9 cellular contexts compared by ENCODE assay signal in genomic region chr1:61301824-61302652, GRCh38.
A peak's percentile ranks its signal among the peaks of the same experiment; 100 is the strongest.
DNase-seq lines count a peak whose midpoint lies in the region; ATAC-seq, FAIRE-seq and TF ChIP-seq lines count a peak whose summit lies in the region.
"Had no signal": no experiment of that assay in that cellular context is flagged by ENCODE, and none has a peak within 500 bp of the region (broad histone marks: within the 10 kb centered on the region; RNA-seq: fewer than 3 reads in every experiment).

No MANE protein-coding gene starts in this region.

- H3K9ac ChIP-seq in astrocyte (ENCODE audit: low read length): no peak overlapping the region

- peaks cover 2% of the 10 kb centered on the region for H3K9me3 Mint-ChIP-seq in astrocyte (ENCODE audit: unreplicated experiment)
- H3K9me3 Mint-ChIP-seq in CD14-positive monocyte: peaks cover 1 to 9% (median 5%) of the 10 kb centered on the region in 7 donors

- H3K36me3 ChIP-seq in astrocyte (ENCODE audit: insufficient read depth, low read length) (no peaks in the 10 kb centered on the region), right lobe of liver (no peaks in the 10 kb centered on the region)

- intact Hi-C loops in right lobe of liver (cut with DNase I) (no loop called here), CD14-positive monocyte (cut with micrococcal nuclease) (no loop called here)

- H3K79me2 ChIP-seq in astrocyte (ENCODE audit: insufficient read depth, low read length): no peaks in the 10 kb centered on the region

- no peaks in the 10 kb centered on the region for H3K9me3 ChIP-seq in astrocyte (ENCODE audit: insufficient read depth, low read depth, low read length)
- no peaks in the 10 kb centered on the region for H3K9me3 ChIP-seq in right lobe of liver

- WGBS in right lobe of liver (ENCODE audit: insufficient coverage, low coverage, low lambda C conversion rate, missing lambda C conversion rate): 44% methylated on average over 3 of the region's 4 CpGs

- H2AFZ ChIP-seq in astrocyte (ENCODE audit: low read depth, low read length): no peak overlapping the region

- peak; percentile 69 for DNase-seq in AG10803 (ENCODE audit: low read depth)
- no peak for DNase-seq in astrocyte (ENCODE audit: low read depth)
- peak in 1 of 3 donors; percentile 57 for DNase-seq in right lobe of liver
- no peak for DNase-seq in LoVo (ENCODE audit: low spot score)
- no peak for DNase-seq in RKO (ENCODE audit: low spot score)
- no peak for DNase-seq in CD14-positive monocyte (ENCODE audit: low spot score)
- DNase-seq: KG1 had no signal

- H3K27ac Mint-ChIP-seq in astrocyte (ENCODE audit: unreplicated experiment) (peak overlapping the region; percentile 60), CD14-positive monocyte (no peak overlapping the region)

- H3K27me3 ChIP-seq in astrocyte (ENCODE audit: insufficient read depth, low read length) (peaks cover 3% of the 10 kb centered on the region), right lobe of liver (no peaks in the 10 kb centered on the region)

- H3K4me3 ChIP-seq in AG10803 (ENCODE audit: low read length) (no peak overlapping the region), astrocyte (ENCODE audit: insufficient read depth, low read depth, low read length) (no peak overlapping the region), right lobe of liver (no peak overlapping the region)

- H3K27ac ChIP-seq in astrocyte (ENCODE audit: low read depth, low read length): no peak overlapping the region
- H3K27ac ChIP-seq in right lobe of liver: peak overlapping the region; percentile 29 to 39 (median 36)

- H3K36me3 Mint-ChIP-seq in astrocyte (ENCODE audit: low read depth, unreplicated experiment) (no peaks in the 10 kb centered on the region), CD14-positive monocyte (no peaks in the 10 kb centered on the region)

- H3K4me3 Mint-ChIP-seq in astrocyte (ENCODE audit: unreplicated experiment): no peak overlapping the region
- no peak overlapping the region for H3K4me3 Mint-ChIP-seq in CD14-positive monocyte

- H3K27me3 Mint-ChIP-seq in astrocyte (ENCODE audit: low read depth, unreplicated experiment): peaks cover 5% of the 10 kb centered on the region
- no peaks in the 10 kb centered on the region for H3K27me3 Mint-ChIP-seq in CD14-positive monocyte (ENCODE audit: low read depth in 3 of 3)

- TF ChIP-seq POLR2A in right lobe of liver (IDR thresholded peaks at IDR 0.05): no peak

- FAIRE-seq in astrocyte (lab: Jason Lieb, UNC): no peak

- TF ChIP-seq CTCF in AG10803 (conservative IDR thresholded peaks at IDR 0.05; ENCODE audit: low read length) (no peak), astrocyte (IDR thresholded peaks at IDR 0.05; ENCODE audit: insufficient read depth, low read depth, low read length) (no peak), right lobe of liver (IDR thresholded peaks at IDR 0.05) (no peak), CD14-positive monocyte (IDR thresholded peaks at IDR 0.05) (no peak)

- H3K4me1 Mint-ChIP-seq in astrocyte (ENCODE audit: low read depth, unreplicated experiment): peaks cover 12% of the 10 kb centered on the region
- no peaks in the 10 kb centered on the region for H3K4me1 Mint-ChIP-seq in CD14-positive monocyte

- H3K4me2 ChIP-seq in astrocyte (ENCODE audit: low read length): no peak overlapping the region

- H4K20me1 ChIP-seq in astrocyte (ENCODE audit: insufficient read depth, low read length): no peaks in the 10 kb centered on the region

- H3K4me1 ChIP-seq in astrocyte (ENCODE audit: insufficient read depth, low read length) (no peaks in the 10 kb centered on the region), right lobe of liver (peaks cover 0 to 35% (median 9%) of the 10 kb centered on the region in 4 donors)

- peak; percentile 83 for ATAC-seq in HG02610 (IDR thresholded peaks at IDR 0.05; ENCODE audit: unreplicated experiment)
- peak; percentile 84 to 94 (median 92) for ATAC-seq in right lobe of liver
- no peak for ATAC-seq in GM19324 (IDR thresholded peaks at IDR 0.05; ENCODE audit: low FRiP score, unreplicated experiment)
